Comparison of ENCODE assay signal across 18 cellular contexts in the genomic region with DNA sequence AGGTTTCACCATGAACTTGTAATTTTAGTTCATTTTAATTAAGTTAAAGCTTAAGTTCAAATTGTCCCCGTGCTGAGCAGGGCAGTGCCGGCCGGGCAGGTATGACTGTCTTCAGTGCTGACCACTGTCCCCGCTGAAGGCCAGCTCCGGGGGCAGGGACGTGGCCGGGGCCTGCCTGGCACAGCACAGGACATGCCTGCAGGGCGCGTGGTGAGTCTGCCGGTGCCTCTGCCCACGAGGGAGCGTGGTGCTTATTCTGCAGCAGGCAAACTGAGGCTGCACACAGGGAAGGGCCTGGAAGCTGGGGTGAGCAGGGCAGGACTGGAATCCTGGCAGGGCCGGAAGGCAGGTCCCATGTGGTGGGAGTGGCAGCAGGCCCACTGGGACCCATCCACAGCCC. TPM values are rescaled to one million over a fixed set of nuclear protein-coding genes. Genes with fewer than 3 reads are reported as not detected.
DNase-seq lines count a peak whose midpoint lies in the region; FAIRE-seq and TF ChIP-seq lines count a peak whose summit lies in the region.
"Had no signal": no experiment of that assay in that cellular context is flagged by ENCODE, and none has a peak within 500 bp of the region (broad histone marks: within the 10 kb centered on the region; RNA-seq: fewer than 3 reads in every experiment).

No MANE protein-coding gene starts in this region.

- CTCF ChIA-PET in Caco-2 (lab: Charles Lee), result no interaction called here

- no peak for FAIRE-seq in GM12891 (lab: Jason Lieb, UNC)
- FAIRE-seq: A549, D721Med, G401.6, GM12892 had no signal

- 48 to 50% methylated on average over 13 of the region's 13 CpGs for WGBS in tibial nerve, 2 donors

- H3K27me3 ChIP-seq in layer of hippocampus (ENCODE audit: control insufficient read depth, insufficient read depth, low read length) (no peaks in the 10 kb centered on the region), tibial nerve (no peaks in the 10 kb centered on the region), Caco-2 (replicated peaks; ENCODE audit: control insufficient read depth, insufficient read depth, low read length) (no peaks in the 10 kb centered on the region)
- H3K27me3 ChIP-seq: BE2C had no signal

- no peak for TF ChIP-seq EP300 in tibial nerve (IDR thresholded peaks at IDR 0.05)

- POLR2A ChIA-PET in Caco-2 (lab: Charles Lee), result no interaction called here

- H3K27ac ChIP-seq in caudate nucleus (ENCODE audit: low read depth, low read length), result peak overlapping the region; percentile 18
- H3K27ac ChIP-seq in layer of hippocampus (ENCODE audit: low read depth, low read length), result peak overlapping the region; percentile 65
- peak overlapping the region; percentile 82 to 91 (median 83) for H3K27ac ChIP-seq in tibial nerve
- H3K27ac ChIP-seq: A549, C4-2B had no signal

- no peak for TF ChIP-seq CTCF in tibial nerve (IDR thresholded peaks at IDR 0.05)
- no peak for TF ChIP-seq CTCF in Caco-2 (IDR thresholded peaks at IDR 0.05; ENCODE audit: insufficient read depth in 1 of 2, low read depth in 1 of 2, low read length in 1 of 2, severe bottlenecking in 1 of 2, unreplicated experiment in 1 of 2)

- no TSS peak for BruUV-seq in Caco-2 (replicated peaks; lab: Mats Ljungman, UMichigan)

- H3K27me3 Mint-ChIP-seq in Caco-2 (ENCODE audit: insufficient read depth, unreplicated experiment), result no peaks in the 10 kb centered on the region
- H3K27me3 Mint-ChIP-seq: CD4-positive, alpha-beta memory T cell had no signal

- H3K36me3 Mint-ChIP-seq in Caco-2 (ENCODE audit: insufficient read depth, unreplicated experiment), result peaks cover 6% of the 10 kb centered on the region
- H3K36me3 Mint-ChIP-seq: CD4-positive, alpha-beta memory T cell had no signal

- intact Hi-C loops in Caco-2 (cut with micrococcal nuclease; ENCODE audit: unreplicated experiment), result no loop called here

- no peaks in the 10 kb centered on the region for H3K4me1 Mint-ChIP-seq in Caco-2 (ENCODE audit: low read depth, unreplicated experiment)
- H3K4me1 Mint-ChIP-seq: CD4-positive, alpha-beta memory T cell had no signal

- H3K4me3 Mint-ChIP-seq in Caco-2 (ENCODE audit: unreplicated experiment), result no peak overlapping the region
- H3K4me3 Mint-ChIP-seq: CD4-positive, alpha-beta memory T cell; GM23338 had no signal

- no peak for DNase-seq in caudate nucleus (lab: John Stamatoyannopoulos, UW)
- no peak for DNase-seq in tibial nerve (ENCODE audit: low spot score in 2 of 2)
- DNase-seq in GM12891 (ENCODE audit: insufficient read length, low spot score), result no peak
- DNase-seq in Caco-2, result no peak
- no peak for DNase-seq in activated CD8-positive, alpha-beta memory T cell treated with anti-CD3 and anti-CD28 coated beads, Interleukin-2, amount 50 U/mL, for 48 hours
- DNase-seq: BE2C; CD4-positive, alpha-beta memory T cell; DMS153; DMS79 treated with DMSO at 0.1 percent for 48 hours; EL; H7 had no signal

- no peak overlapping the region for H3K27ac Mint-ChIP-seq in Caco-2 (ENCODE audit: unreplicated experiment)
- H3K27ac Mint-ChIP-seq: CD4-positive, alpha-beta memory T cell; GM23338 had no signal

- H3K4me3 ChIP-seq in tibial nerve (no peak overlapping the region), Caco-2 (ENCODE audit: low read depth, low read length) (no peak overlapping the region)
- H3K4me3 ChIP-seq: A549, GM23338 had no signal

- no peaks in the 10 kb centered on the region for H3K9me3 Mint-ChIP-seq in Caco-2 (ENCODE audit: unreplicated experiment)
- H3K9me3 Mint-ChIP-seq: CD4-positive, alpha-beta memory T cell; GM23338 had no signal

- peaks cover 0 to 94% (median 73%) of the 10 kb centered on the region in 4 donors for H3K4me1 ChIP-seq in tibial nerve
- no peaks in the 10 kb centered on the region for H3K4me1 ChIP-seq in Caco-2
- H3K4me1 ChIP-seq: BE2C had no signal

- H3K9me3 ChIP-seq in tibial nerve, result no peaks in the 10 kb centered on the region
- H3K9me3 ChIP-seq in Caco-2, result no peaks in the 10 kb centered on the region
- H3K9me3 ChIP-seq: A549, BE2C had no signal

- H3K36me3 ChIP-seq in tibial nerve, result peaks cover 0 to 17% (median 0%) of the 10 kb centered on the region in 3 donors
- H3K36me3 ChIP-seq in Caco-2 (ENCODE audit: control insufficient read depth, insufficient read depth, low read length), result no peaks in the 10 kb centered on the region
- H3K36me3 ChIP-seq: BE2C had no signal

- TF ChIP-seq POLR2A in tibial nerve (IDR thresholded peaks at IDR 0.05) (no peak), GM12891 (IDR thresholded peaks at IDR 0.05; ENCODE audit: low read depth, low read length) (no peak)

TF ChIP-seq in GM12891, 5 proteins besides CTCF, POLR2A, EP300 and RAD21:
- TF ChIP-seq TAF1 (IDR thresholded peaks at IDR 0.05; ENCODE audit: low read depth, low read length) (no peak), SPI1 (IDR thresholded peaks at IDR 0.05; ENCODE audit: low read depth, low read length) (no peak), POU2F2 (IDR thresholded peaks at IDR 0.05; ENCODE audit: low read depth, low read length) (no peak), PAX5 (IDR thresholded peaks at IDR 0.05; ENCODE audit: insufficient read depth, low read length, severe bottlenecking) (no peak), POLR2AphosphoS5 (IDR thresholded peaks at IDR 0.05; ENCODE audit: low read depth, low read length) (no peak)

RNA-seq across cellular contexts. Expression of gene MICALL2, which starts 9.8 kb away (rescaled TPM):
- total RNA-seq in tibial nerve (100 to 1,000 TPM in 2 of 4 donors, 10 to 100 TPM in 2; 67.6 to 153 (median 104) TPM), Caco-2 (2022) (14.7 and 15.4 TPM in 2 replicates)
- 1.2 TPM for polyA plus RNA-seq in GM12891 (2012; ENCODE audit: low read depth, missing spikeins)

RNA-seq across cellular contexts. Expression of gene INTS1, which starts 54.7 kb away (rescaled TPM):
- total RNA-seq in tibial nerve, result 10 to 100 TPM; 45.7 to 81.6 (median 52.3) TPM
- polyA plus RNA-seq in GM12891 (2012; ENCODE audit: low read depth, missing spikeins), result 33.2 TPM
- 122 and 124 TPM in 2 replicates for total RNA-seq in Caco-2 (2022)

Comparison
In these comparisons a context has a peak if more than half of its experiments do, and no peak if none do; other contexts are left out.
1. H3K27ac ChIP-seq: peak in every context shown above with its lines; median percentile 83 in tibial nerve; 65 in layer of hippocampus; 18 in caudate nucleus.